10 cellular contexts compared by ENCODE assay signal in the genomic region with DNA sequence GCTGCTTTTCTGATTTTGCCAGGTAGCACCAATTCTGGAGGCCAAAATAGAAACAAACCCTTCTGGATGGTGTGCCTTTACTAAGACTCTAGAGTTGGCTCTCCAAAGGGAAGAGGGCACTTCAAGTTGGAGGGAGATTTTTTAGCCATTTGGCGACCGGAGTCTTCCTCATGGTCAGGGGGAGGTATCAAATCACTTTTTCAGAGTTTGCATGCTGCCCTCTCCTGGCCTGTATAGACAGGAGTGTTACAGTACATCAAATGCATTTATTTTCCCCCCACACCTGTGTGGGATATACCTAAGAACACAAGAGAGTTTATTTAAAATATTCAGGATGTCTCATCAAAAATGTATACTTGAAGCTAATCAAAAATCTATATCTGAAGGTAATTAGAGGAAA. TPM values are rescaled to one million over a fixed set of nuclear protein-coding genes. Genes with fewer than 3 reads are reported as not detected.
A peak's percentile ranks its signal among the peaks of the same experiment; 100 is the strongest.
DNase-seq lines count a peak whose midpoint lies in the region; ATAC-seq and TF ChIP-seq lines count a peak whose summit lies in the region.
"Had no signal": no experiment of that assay in that cellular context is flagged by ENCODE, and none has a peak within 500 bp of the region (broad histone marks: within the 10 kb centered on the region; RNA-seq: fewer than 3 reads in every experiment).

No MANE protein-coding gene starts in this region.

- no peaks in the 10 kb centered on the region for H3K4me1 ChIP-seq in ascending aorta

- no peak overlapping the region for H3K27ac Mint-ChIP-seq in T-helper 2 cell treated with Interferon-gamma antibody and Interleukin-4, amounts not matched to agents 5 μg/mL and 100 μg/mL, for 36 hours
- H3K27ac Mint-ChIP-seq: activated T-cell treated with anti-CD3 and anti-CD28 coated beads, Interleukin-2, amount 50 U/mL, for 24 hours had no signal

- H3K4me3 ChIP-seq in AG04450 (ENCODE audit: low read depth, low read length) (no peak overlapping the region), kidney epithelial cell (ENCODE audit: low read depth, low read length) (no peak overlapping the region), ascending aorta (no peak overlapping the region)
- H3K4me3 ChIP-seq: SJSA1 had no signal

- no peak overlapping the region for H3K27ac ChIP-seq in AG04450 (ENCODE audit: low read depth, low read length)
- H3K27ac ChIP-seq in ascending aorta = no peak overlapping the region
- H3K27ac ChIP-seq: SJSA1 had no signal

- CTCF ChIA-PET in AG04450 (lab: Charles Lee) = interaction anchor here (0.8 to 2.5 kb wide), 10 partner anchors 21 to 420 kb away, joined by 3 to 8 read pairs (median 4); no protein-coding TSS in a partner anchor

- TF ChIP-seq CTCF in AG04450 (IDR thresholded peaks at IDR 0.05; ENCODE audit: low read depth, low read length) = peak; percentile 47
- peak; percentile 19 for TF ChIP-seq CTCF in GM13976 (IDR thresholded peaks at IDR 0.05; ENCODE audit: borderline replicate concordance, control extremely low read depth, extremely low read depth, insufficient read depth, missing control alignments)
- TF ChIP-seq CTCF in kidney epithelial cell (IDR thresholded peaks at IDR 0.05; ENCODE audit: insufficient read depth, low read length, poor library complexity, severe bottlenecking) = peak; percentile 61
- no peak for TF ChIP-seq CTCF in ascending aorta (IDR thresholded peaks at IDR 0.05)

- POLR2A ChIA-PET in AG04450 (lab: Yijun Ruan, JAX) = no interaction called here

- no peaks in the 10 kb centered on the region for H3K36me3 ChIP-seq in kidney epithelial cell (ENCODE audit: control insufficient read depth, insufficient read depth, low read length)
- no peaks in the 10 kb centered on the region for H3K36me3 ChIP-seq in ascending aorta
- H3K36me3 ChIP-seq: SJSA1 had no signal

- H3K36me3 Mint-ChIP-seq in T-helper 2 cell treated with Interferon-gamma antibody and Interleukin-4, amounts not matched to agents 5 μg/mL and 100 μg/mL, for 36 hours (ENCODE audit: low read depth) = no peaks in the 10 kb centered on the region

- H3K4me3 Mint-ChIP-seq in T-helper 2 cell treated with Interferon-gamma antibody and Interleukin-4, amounts not matched to agents 5 μg/mL and 100 μg/mL, for 36 hours = no peak overlapping the region
- H3K4me3 Mint-ChIP-seq: activated T-cell treated with anti-CD3 and anti-CD28 coated beads, Interleukin-2, amount 50 U/mL, for 24 hours had no signal

- H3K27me3 Mint-ChIP-seq in T-helper 2 cell treated with Interferon-gamma antibody and Interleukin-4, amounts not matched to agents 5 μg/mL and 100 μg/mL, for 36 hours (ENCODE audit: low read depth) = peaks cover 32% of the 10 kb centered on the region

- DNase-seq in AG04450 (ENCODE audit: low read depth, low spot score) (no peak), GM13976 (ENCODE audit: low spot score) (no peak), SW480 (ENCODE audit: low spot score) (peak; percentile 18), kidney epithelial cell (ENCODE audit: low read depth) (no peak), ascending aorta (ENCODE audit: low spot score in 2 of 2) (no peak)
- no peak for DNase-seq in activated T-cell treated with anti-CD3 and anti-CD28 coated beads, Interleukin-2, amount 50 U/mL, for 1 hour
- no peak for DNase-seq in T-helper 2 cell treated with Interferon-gamma antibody and Interleukin-4, amounts not matched to agents 5 μg/mL and 100 μg/mL, for 36 hours (ENCODE audit: low spot score)
- DNase-seq: activated T-cell treated with anti-CD3 and anti-CD28 coated beads, Interleukin-2, amount 50 U/mL, for 24 hours had no signal

- H3K9me3 ChIP-seq in AG04450 (ENCODE audit: control insufficient read depth, insufficient read depth, low read length) (no peaks in the 10 kb centered on the region), ascending aorta (no peaks in the 10 kb centered on the region)
- H3K9me3 ChIP-seq: SJSA1 had no signal

- no peak for ATAC-seq in GM21723 (IDR thresholded peaks at IDR 0.05; ENCODE audit: unreplicated experiment)

- H3K4me1 Mint-ChIP-seq in T-helper 2 cell treated with Interferon-gamma antibody and Interleukin-4, amounts not matched to agents 5 μg/mL and 100 μg/mL, for 36 hours (ENCODE audit: low read depth) = peaks cover 24% of the 10 kb centered on the region

- intact Hi-C loops in ascending aorta (cut with DNase I) = no loop called here

- in situ Hi-C loops in GM13976 (cut with MboI; ENCODE audit: low sequenced_read_pairs, unreplicated experiment) = no loop called here

- H3K27me3 ChIP-seq in AG04450 (ENCODE audit: control insufficient read depth, insufficient read depth, low read length) = no peaks in the 10 kb centered on the region
- H3K27me3 ChIP-seq in kidney epithelial cell (ENCODE audit: control insufficient read depth, insufficient read depth, low read length) = no peaks in the 10 kb centered on the region
- H3K27me3 ChIP-seq in ascending aorta = no peaks in the 10 kb centered on the region

- no peaks in the 10 kb centered on the region for H3K9me3 Mint-ChIP-seq in T-helper 2 cell treated with Interferon-gamma antibody and Interleukin-4, amounts not matched to agents 5 μg/mL and 100 μg/mL, for 36 hours
- H3K9me3 Mint-ChIP-seq: activated T-cell treated with anti-CD3 and anti-CD28 coated beads, Interleukin-2, amount 50 U/mL, for 24 hours had no signal

RNA-seq across cellular contexts. Expression of a gene that starts 3.2 kb away (rescaled TPM):
- polyA plus RNA-seq in AG04450 (2011; rRNA removed) = 2.1 and 2.3 TPM in 2 replicates
- polyA minus RNA-seq in AG04450 (2011; rRNA and poly(A)+ RNA removed) = 0.97 and 1.1 TPM in 2 replicates
- 0.04 and 0.14 TPM in 2 replicates for total RNA-seq in kidney epithelial cell
- total RNA-seq in ascending aorta = not detected

Comparison
In these comparisons a context has a peak if more than half of its experiments do, and no peak if none do; other contexts are left out.
1. CTCF ChIP-seq: peak in AG04450 (single experiment), GM13976 (single experiment) and kidney epithelial cell (single experiment); none in ascending aorta (0 of 3).